In genomic region chr14:99480856-99481744, GRCh38 we compare ENCODE assay signal across 8 cellular contexts. TPM values are rescaled to one million over a fixed set of nuclear protein-coding genes. Genes with fewer than 3 reads are reported as not detected.
DNase-seq lines count a peak whose midpoint lies in the region; ATAC-seq and TF ChIP-seq lines count a peak whose summit lies in the region.

CCNK (plus strand) TSS chr14:99481409; CDS start chr14:99492678, 11,269 bp downstream.
SETD3 (minus strand) TSS chr14:99480859; CDS start chr14:99465805, 15,054 bp downstream.

- intact Hi-C loops in Calu3 (cut with micrococcal nuclease; ENCODE audit: unreplicated experiment) = no loop called here

- peaks cover 79% of the 10 kb centered on the region for H3K79me2 ChIP-seq in OCI-LY1 (ENCODE audit: insufficient read depth, low read length)

- peak within 1 kb of the TSS; percentile 95 for H3K4me2 ChIP-seq in OCI-LY1 (ENCODE audit: low read length)

- no peaks in the 10 kb centered on the region for H3F3A ChIP-seq in OCI-LY1 (ENCODE audit: insufficient read depth, low read length)

- peak within 1 kb of the TSS; percentile 96 for H3K27ac Mint-ChIP-seq in Calu3 (ENCODE audit: unreplicated experiment)

- H3K4me1 ChIP-seq in HUES64 (ENCODE audit: insufficient read depth, low read length) = peaks cover 12% of the 10 kb centered on the region
- peaks cover 32% of the 10 kb centered on the region for H3K4me1 ChIP-seq in OCI-LY1 (ENCODE audit: insufficient read depth, low read length, severe bottlenecking)

- in situ Hi-C loops in endometrial microvascular endothelial cells (cut with HindIII; ENCODE audit: inconsistent ontology term, low pct_unique_long_range_greater_than_20kb, low sequenced_read_pairs) = no loop called here

- H2AFZ ChIP-seq in OCI-LY1 (ENCODE audit: low read length) = no peak within 1 kb of the TSS

- H3K27me3 ChIP-seq in HUES64 (ENCODE audit: insufficient read depth, low read length) (no peaks in the 10 kb centered on the region), OCI-LY1 (ENCODE audit: insufficient read depth, low read length) (no peaks in the 10 kb centered on the region)

- H3K9ac ChIP-seq in HUES64 (ENCODE audit: low read depth, low read length) (peak within 1 kb of the TSS; percentile 89), OCI-LY1 (ENCODE audit: low read length) (peak within 1 kb of the TSS; percentile 87)

- no peaks in the 10 kb centered on the region for H3K27me3 Mint-ChIP-seq in Calu3 (ENCODE audit: unreplicated experiment)

- TF ChIP-seq CTCF in Calu3 (IDR thresholded peaks at IDR 0.05; ENCODE audit: unreplicated experiment) (no peak), OCI-LY1 (IDR thresholded peaks at IDR 0.05; ENCODE audit: low read length) (no peak)

- CTCF ChIA-PET in Calu3 (lab: Charles Lee) = interaction anchor here (0.6 to 0.7 kb wide), 2 partner anchors 13 to 419 kb away, joined by 3 read pairs; no protein-coding TSS in a partner anchor

- H3K9me3 ChIP-seq in HUES64 (ENCODE audit: insufficient read depth, low read depth, low read length) = no peaks in the 10 kb centered on the region
- no peaks in the 10 kb centered on the region for H3K9me3 ChIP-seq in OCI-LY1 (ENCODE audit: low read length)

- peaks cover 30% of the 10 kb centered on the region for H3K4me1 Mint-ChIP-seq in Calu3 (ENCODE audit: low read depth, unreplicated experiment)

- H3K36me3 Mint-ChIP-seq in Calu3 (ENCODE audit: insufficient read depth, unreplicated experiment) = peaks cover 30% of the 10 kb centered on the region

- no peaks in the 10 kb centered on the region; the same call in 1 of the 2 replicates for H4K20me1 ChIP-seq in OCI-LY1 (ENCODE audit: insufficient read depth, low read length)

- H3K36me3 ChIP-seq in HUES64 (ENCODE audit: insufficient read depth, low read length) (no peaks in the 10 kb centered on the region), OCI-LY1 (ENCODE audit: insufficient read depth, low read length) (no peaks in the 10 kb centered on the region; the same call in 1 of the 2 replicates)

- BruUV-seq in Calu3 (replicated peaks; lab: Mats Ljungman, UMichigan) = no TSS peak

- WGBS in HUES64 = under 1% methylated on average over 92 of the region's 92 CpGs

- ATAC-seq in GM21447 (IDR thresholded peaks at IDR 0.05; ENCODE audit: unreplicated experiment) = peak; percentile 84

- H3K4me3 ChIP-seq in HUES64 (ENCODE audit: low read length) = peak within 1 kb of the TSS; percentile 95
- peak within 1 kb of the TSS; percentile 97 for H3K4me3 ChIP-seq in OCI-LY1 (ENCODE audit: low read depth, low read length, poor library complexity, severe bottlenecking)

- H3K9me3 Mint-ChIP-seq in Calu3 (ENCODE audit: low read depth, unreplicated experiment) = no peaks in the 10 kb centered on the region

- peak within 1 kb of the TSS; percentile 84 for H3K4me3 Mint-ChIP-seq in Calu3 (ENCODE audit: low read depth, unreplicated experiment)

- peak within 1 kb of the TSS; percentile 94 for H3K27ac ChIP-seq in HUES64 (ENCODE audit: low read depth, low read length)
- peak within 1 kb of the TSS; percentile 39 for H3K27ac ChIP-seq in OCI-LY1 (ENCODE audit: low read depth, low read length, poor library complexity, severe bottlenecking)

- peak; percentile 100 for DNase-seq in Calu3
- peak; percentile 100 for DNase-seq in activated CD8-positive, alpha-beta memory T cell treated with anti-CD3 and anti-CD28 coated beads, Interleukin-2, amount 50 U/mL, for 4 hours
- peak; percentile 100 for DNase-seq in mesenteric fat pad (ENCODE audit: low spot score)
- DNase-seq in stimulated activated CD8-positive, alpha-beta memory T cell treated with anti-CD3 and anti-CD28 coated beads, Interleukin-15, amount 100 ng/mL, for 24 hours (ENCODE audit: low read depth) = peak; percentile 99

- no peaks in the 10 kb centered on the region for H3K9me2 ChIP-seq in OCI-LY1 (ENCODE audit: low read depth, low read length)

RNA-seq across cellular contexts. Expression of gene CCNK, which starts in this region (rescaled TPM):
- total RNA-seq in Calu3 (2022) (71.5 and 82.8 TPM in 2 replicates), endometrial microvascular endothelial cells (ENCODE audit: inconsistent ontology term) (22.4 TPM), mesenteric fat pad (48.2 TPM)
- polyA plus RNA-seq in HUES64 (2013, experiment 1 of 2) = 46.6 TPM
- 56.0 TPM for polyA plus RNA-seq in HUES64 (2013, experiment 2 of 2)

RNA-seq across cellular contexts. Expression of gene SETD3, which starts in this region (rescaled TPM):
- 51.5 and 52.6 TPM in 2 replicates for total RNA-seq in Calu3 (2022)
- polyA plus RNA-seq in HUES64 (2013, experiment 1 of 2) = 35.7 TPM
- polyA plus RNA-seq in HUES64 (2013, experiment 2 of 2) = 39.1 TPM
- total RNA-seq in endometrial microvascular endothelial cells (ENCODE audit: inconsistent ontology term) = 56.9 TPM
- 61.5 TPM for total RNA-seq in mesenteric fat pad

Comparison
In these comparisons a context has a peak if more than half of its experiments do, and no peak if none do; other contexts are left out.
1. Peak in every context shown above with its lines: DNase-seq, ATAC-seq, H3K4me3 ChIP-seq and H3K27ac ChIP-seq.